In genomic region chr14:97458302-97459137, GRCh38 we compare ENCODE assay signal across 7 cellular contexts.
DNase-seq lines count a peak whose midpoint lies in the region; ATAC-seq lines count a peak whose summit lies in the region.

No MANE protein-coding gene starts in this region.

- H3K4me1 Mint-ChIP-seq in T-cell (peaks cover 53 to 65% (median 61%) of the 10 kb centered on the region in 3 donors), immature natural killer cell (peaks cover 77 to 91% of the 10 kb centered on the region in 2 donors)

- H3K36me3 Mint-ChIP-seq in T-cell (peaks cover 30% of the 10 kb centered on the region), immature natural killer cell (peaks cover 24 to 28% (median 27%) of the 10 kb centered on the region in 3 donors)

- peak; percentile 83 to 91 (median 88) for ATAC-seq in T-cell (replicated peaks in 1 of 4)
- ATAC-seq in GM19328 (IDR thresholded peaks at IDR 0.05; ENCODE audit: unreplicated experiment), result no peak

- H3K27me3 Mint-ChIP-seq in T-cell (no peaks in the 10 kb centered on the region), immature natural killer cell (ENCODE audit: low read depth in 3 of 3) (peaks cover 0 to 12% (median 1%) of the 10 kb centered on the region in 3 donors)

- H3K27ac Mint-ChIP-seq in T-cell (peak overlapping the region; percentile 96 to 98), immature natural killer cell (peak overlapping the region; percentile 94 to 99 (median 98))

- CTCF ChIA-PET in T-cell (lab: Charles Lee), result interaction anchor here in 1 of 2 donors (0.6 to 1.1 kb wide), 2 partner anchors 36 to 144 kb away, joined by 3 to 4 read pairs; no protein-coding TSS in a partner anchor

- peaks cover 4 to 18% (median 14%) of the 10 kb centered on the region in 3 donors for H3K9me3 Mint-ChIP-seq in T-cell
- peaks cover 0 to 20% (median 10%) of the 10 kb centered on the region in 6 donors for H3K9me3 Mint-ChIP-seq in immature natural killer cell

- DNase-seq in T-cell (peak; percentile 70 to 86 (median 78)), immature natural killer cell (peak; percentile 80 to 81 (median 80)), NCI-H2081 (lab: John Stamatoyannopoulos, UW) (no peak), 8988T (no peak)
- DNase-seq in activated naive CD4-positive, alpha-beta T cell treated with Interleukin-2 at 50 U/mL for 16 hours, result peak; percentile 82
- peak; percentile 68 to 83 for DNase-seq in stimulated activated CD4-positive, alpha-beta T cell treated with anti-CD3 and anti-CD28 coated beads, Interleukin-4, amount 100 ng/mL, for 4 hours

- POLR2A ChIA-PET in T-cell (lab: Charles Lee), result interaction anchor here in 1 of 2 donors (0.6 kb wide), 1 partner anchor 152 kb away, joined by 3 read pairs; no protein-coding TSS in a partner anchor

- H3K4me3 Mint-ChIP-seq in T-cell (peak overlapping the region; percentile 89 to 93 (median 92)), immature natural killer cell (peak overlapping the region; percentile 83 to 94 (median 89))

Comparison
In these comparisons a context has a peak if more than half of its experiments do, and no peak if none do; other contexts are left out.
1. DNase-seq: peak in T-cell (34 of 34), activated naive CD4-positive, alpha-beta T cell treated with Interleukin-2 at 50 U/mL for 16 hours (single experiment), immature natural killer cell (3 of 3) and stimulated activated CD4-positive, alpha-beta T cell treated with anti-CD3 and anti-CD28 coated beads, Interleukin-4, amount 100 ng/mL, for 4 hours (2 of 2); none in NCI-H2081 (0 of 2) and 8988T (single experiment).